Comparison of ENCODE assay signal across 3 cellular contexts in genomic region chr5:129020683-129021082, GRCh38.
A peak's percentile ranks its signal among the peaks of the same experiment; 100 is the strongest.
TF ChIP-seq lines count a peak whose summit lies in the region.

No MANE protein-coding gene starts in this region.

TF ChIP-seq in SK-N-SH treated with all-trans-retinoic acid at 6 μM for 48 hours, 23 proteins besides CTCF, POLR2A, EP300 and RAD21:
- no peak for TF ChIP-seq CREB5 (CRISPR knock-in tag; IDR thresholded peaks at IDR 0.05; ENCODE audit: low read depth)
- no peak for TF ChIP-seq ZNF8 (CRISPR knock-in tag; IDR thresholded peaks at IDR 0.05)
- peak; percentile 84 for TF ChIP-seq ZNF70 (CRISPR knock-in tag; IDR thresholded peaks at IDR 0.05)

TF ChIP-seq in SK-N-SH, 30 proteins besides CTCF, POLR2A, EP300 and RAD21:
- TF ChIP-seq TEAD4 (IDR thresholded peaks at IDR 0.05; ENCODE audit: borderline replicate concordance, insufficient read depth) (no peak), RCOR1 (IDR thresholded peaks at IDR 0.05; ENCODE audit: low read length) (no peak), NFIC (IDR thresholded peaks at IDR 0.05; ENCODE audit: borderline replicate concordance) (no peak), YY1 (IDR thresholded peaks at IDR 0.05; ENCODE audit: low read depth) (no peak), JUND (IDR thresholded peaks at IDR 0.05) (no peak), ELF1 (IDR thresholded peaks at IDR 0.05) (no peak), FOXJ3 (CRISPR knock-in tag; IDR thresholded peaks at IDR 0.05) (no peak), MEF2A (IDR thresholded peaks at IDR 0.05; ENCODE audit: borderline replicate concordance, low read depth) (no peak), USF2 (IDR thresholded peaks at IDR 0.05; ENCODE audit: borderline replicate concordance, low read depth, low read length) (no peak), SIN3A (IDR thresholded peaks at IDR 0.05; ENCODE audit: borderline replicate concordance, low read depth, low read length) (no peak), TAF1 (IDR thresholded peaks at IDR 0.05; ENCODE audit: borderline replicate concordance, low read depth, low read length) (no peak), NRF1 (IDR thresholded peaks at IDR 0.05; ENCODE audit: low read depth, low read length) (no peak), CHD2 (IDR thresholded peaks at IDR 0.05; ENCODE audit: low read length, partially characterized antibody) (no peak), GATA2 (CRISPR knock-in tag; IDR thresholded peaks at IDR 0.05) (no peak), EZH2phosphoT487 (IDR thresholded peaks at IDR 0.05; ENCODE audit: borderline replicate concordance, low read depth) (no peak), FOSL2 (IDR thresholded peaks at IDR 0.05; ENCODE audit: borderline replicate concordance, low read depth) (no peak), FOXM1 (IDR thresholded peaks at IDR 0.05; ENCODE audit: low read depth) (no peak)
- TF ChIP-seq, protein P1, sequence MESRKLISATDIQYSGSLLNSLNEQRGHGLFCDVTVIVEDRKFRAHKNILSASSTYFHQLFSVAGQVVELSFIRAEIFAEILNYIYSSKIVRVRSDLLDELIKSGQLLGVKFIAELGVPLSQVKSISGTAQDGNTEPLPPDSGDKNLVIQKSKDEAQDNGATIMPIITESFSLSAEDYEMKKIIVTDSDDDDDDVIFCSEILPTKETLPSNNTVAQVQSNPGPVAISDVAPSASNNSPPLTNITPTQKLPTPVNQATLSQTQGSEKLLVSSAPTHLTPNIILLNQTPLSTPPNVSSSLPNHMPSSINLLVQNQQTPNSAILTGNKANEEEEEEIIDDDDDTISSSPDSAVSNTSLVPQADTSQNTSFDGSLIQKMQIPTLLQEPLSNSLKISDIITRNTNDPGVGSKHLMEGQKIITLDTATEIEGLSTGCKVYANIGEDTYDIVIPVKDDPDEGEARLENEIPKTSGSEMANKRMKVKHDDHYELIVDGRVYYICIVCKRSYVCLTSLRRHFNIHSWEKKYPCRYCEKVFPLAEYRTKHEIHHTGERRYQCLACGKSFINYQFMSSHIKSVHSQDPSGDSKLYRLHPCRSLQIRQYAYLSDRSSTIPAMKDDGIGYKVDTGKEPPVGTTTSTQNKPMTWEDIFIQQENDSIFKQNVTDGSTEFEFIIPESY (IDR thresholded peaks at IDR 0.05; ENCODE audit: borderline replicate concordance, low read depth): no peak
- TF ChIP-seq, protein P2, sequence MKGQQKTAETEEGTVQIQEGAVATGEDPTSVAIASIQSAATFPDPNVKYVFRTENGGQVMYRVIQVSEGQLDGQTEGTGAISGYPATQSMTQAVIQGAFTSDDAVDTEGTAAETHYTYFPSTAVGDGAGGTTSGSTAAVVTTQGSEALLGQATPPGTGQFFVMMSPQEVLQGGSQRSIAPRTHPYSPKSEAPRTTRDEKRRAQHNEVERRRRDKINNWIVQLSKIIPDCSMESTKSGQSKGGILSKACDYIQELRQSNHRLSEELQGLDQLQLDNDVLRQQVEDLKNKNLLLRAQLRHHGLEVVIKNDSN (IDR thresholded peaks at IDR 0.05; ENCODE audit: borderline replicate concordance, low read depth): no peak

TF ChIP-seq in IMR-90, 13 proteins besides CTCF, POLR2A, EP300 and RAD21:
- TF ChIP-seq USF2 (IDR thresholded peaks at IDR 0.05; ENCODE audit: low read depth, low read length): no peak
- no peak for TF ChIP-seq MXI1 (IDR thresholded peaks at IDR 0.05; ENCODE audit: borderline replicate concordance, low read depth, low read length)
- TF ChIP-seq MAFK (IDR thresholded peaks at IDR 0.05; ENCODE audit: low read depth, low read length): no peak
- no peak for TF ChIP-seq RFX5 (IDR thresholded peaks at IDR 0.05; ENCODE audit: low read depth, low read length)
- no peak for TF ChIP-seq NFE2L2 (IDR thresholded peaks at IDR 0.05; ENCODE audit: low read depth, low read length)
- no peak for TF ChIP-seq FOS (IDR thresholded peaks at IDR 0.05; ENCODE audit: low read depth, low read length)
- TF ChIP-seq MAZ (IDR thresholded peaks at IDR 0.05; ENCODE audit: borderline replicate concordance, low read depth, low read length): no peak
- TF ChIP-seq, protein P3, sequence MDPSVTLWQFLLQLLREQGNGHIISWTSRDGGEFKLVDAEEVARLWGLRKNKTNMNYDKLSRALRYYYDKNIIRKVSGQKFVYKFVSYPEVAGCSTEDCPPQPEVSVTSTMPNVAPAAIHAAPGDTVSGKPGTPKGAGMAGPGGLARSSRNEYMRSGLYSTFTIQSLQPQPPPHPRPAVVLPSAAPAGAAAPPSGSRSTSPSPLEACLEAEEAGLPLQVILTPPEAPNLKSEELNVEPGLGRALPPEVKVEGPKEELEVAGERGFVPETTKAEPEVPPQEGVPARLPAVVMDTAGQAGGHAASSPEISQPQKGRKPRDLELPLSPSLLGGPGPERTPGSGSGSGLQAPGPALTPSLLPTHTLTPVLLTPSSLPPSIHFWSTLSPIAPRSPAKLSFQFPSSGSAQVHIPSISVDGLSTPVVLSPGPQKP (IDR thresholded peaks at IDR 0.05; ENCODE audit: borderline replicate concordance, low read depth, low read length): no peak
- TF ChIP-seq RCOR1 (IDR thresholded peaks at IDR 0.05; ENCODE audit: insufficient replicate concordance, low read length): no peak
- TF ChIP-seq BHLHE40 (IDR thresholded peaks at IDR 0.05; ENCODE audit: low read depth, low read length): no peak
- no peak for TF ChIP-seq CEBPB (IDR thresholded peaks at IDR 0.05; ENCODE audit: low read depth, low read length)
- TF ChIP-seq SMC3 (IDR thresholded peaks at IDR 0.05; ENCODE audit: low read depth, low read length): no peak
- TF ChIP-seq CHD1 (IDR thresholded peaks at IDR 0.05; ENCODE audit: low read depth, low read length): no peak
TF ChIP-seq in IMR-90: peak in this region for 0.
